In genomic region chr5:73499756-73500155, GRCh38 we compare ENCODE assay signal across 1 cellular context.
TF ChIP-seq lines count a peak whose summit lies in the region.

No MANE protein-coding gene starts in this region.

TF ChIP-seq in SK-N-SH treated with all-trans-retinoic acid at 6 μM for 48 hours, 23 proteins besides CTCF, POLR2A, EP300 and RAD21 (continued from another document):
- TF ChIP-seq PATZ1 (CRISPR knock-in tag; IDR thresholded peaks at IDR 0.05; ENCODE audit: borderline replicate concordance) = no peak
